In the genomic region with DNA sequence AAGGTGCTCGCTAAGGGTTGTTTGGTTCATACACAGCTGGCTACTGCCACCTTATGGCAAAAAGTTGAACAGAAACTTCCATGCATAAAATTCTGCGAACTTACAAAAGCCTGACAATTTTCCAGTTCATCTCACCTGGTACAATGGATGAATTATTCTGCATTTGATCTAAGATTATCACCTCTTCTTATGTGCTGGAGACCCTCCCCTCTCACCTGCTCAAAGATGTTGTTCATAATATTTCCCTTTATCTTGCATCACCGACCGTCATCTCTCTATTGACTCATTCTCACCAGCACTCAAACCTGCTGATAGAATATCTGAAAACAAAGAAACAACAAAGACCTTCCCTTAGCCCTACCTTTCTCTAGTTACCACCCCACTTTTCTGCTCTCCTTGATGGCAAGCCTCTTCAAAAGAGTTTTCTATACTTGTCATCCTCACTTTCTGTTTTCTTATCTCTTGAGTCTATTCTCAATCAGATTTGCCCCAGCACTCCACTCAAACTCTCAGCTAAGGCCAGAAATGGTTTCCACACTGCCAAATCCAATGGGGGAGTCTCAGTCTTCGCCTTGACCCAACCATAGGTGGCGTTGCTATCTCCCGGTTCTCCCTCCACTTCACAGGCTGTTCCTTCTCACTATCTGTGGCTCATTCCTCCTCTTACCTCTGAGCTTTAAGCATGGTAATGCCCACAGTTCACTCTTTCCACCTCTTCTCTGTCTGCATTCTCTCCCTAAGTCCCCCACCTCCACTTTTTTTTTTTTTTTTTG, we compare ENCODE assay signal across 8 cellular contexts. TPM values are rescaled to one million over a fixed set of nuclear protein-coding genes. Genes with fewer than 3 reads are reported as not detected.
A peak's percentile ranks its signal among the peaks of the same experiment; 100 is the strongest.
DNase-seq lines count a peak whose midpoint lies in the region; ATAC-seq and TF ChIP-seq lines count a peak whose summit lies in the region.

No MANE protein-coding gene starts in this region.

- ATAC-seq in activated T-cell treated with anti-CD3 and anti-CD28 coated beads, Interleukin-2, amount 50 U/mL, for 72 hours (replicated peaks in 1 of 2), result peak; percentile 66 to 73
- ATAC-seq in HG03108 (IDR thresholded peaks at IDR 0.05; ENCODE audit: unreplicated experiment), result no peak

- H3K4me1 Mint-ChIP-seq in activated T-cell treated with anti-CD3 and anti-CD28 coated beads, Interleukin-2, amount 50 U/mL, for 72 hours (ENCODE audit: low read depth), result peaks cover 23% of the 10 kb centered on the region

- TF ChIP-seq CTCF in GM13976 (IDR thresholded peaks at IDR 0.05; ENCODE audit: borderline replicate concordance, control extremely low read depth, extremely low read depth, insufficient read depth, missing control alignments), result peak; percentile 55

- peak overlapping the region; percentile 29 to 41 for H3K4me3 Mint-ChIP-seq in activated T-cell treated with anti-CD3 and anti-CD28 coated beads, Interleukin-2, amount 50 U/mL, for 72 hours

- in situ Hi-C loops in GM13976 (cut with MboI; ENCODE audit: low sequenced_read_pairs, unreplicated experiment), result loop anchor here (10.0 to 25.0 kb wide), 2 partner anchors 341 to 928 kb away; no protein-coding TSS in a partner anchor

- peaks cover 11% of the 10 kb centered on the region for H3K27me3 Mint-ChIP-seq in activated T-cell treated with anti-CD3 and anti-CD28 coated beads, Interleukin-2, amount 50 U/mL, for 72 hours (ENCODE audit: low read depth)

- H3K9me3 Mint-ChIP-seq in activated T-cell treated with anti-CD3 and anti-CD28 coated beads, Interleukin-2, amount 50 U/mL, for 72 hours, result no peaks in the 10 kb centered on the region

- peaks cover 0 to 6% of the 10 kb centered on the region in 2 donors for H3K36me3 Mint-ChIP-seq in activated T-cell treated with anti-CD3 and anti-CD28 coated beads, Interleukin-2, amount 50 U/mL, for 72 hours (ENCODE audit: insufficient read depth in 2 of 2)

- H3K27ac Mint-ChIP-seq in activated T-cell treated with anti-CD3 and anti-CD28 coated beads, Interleukin-2, amount 50 U/mL, for 72 hours, result no peak overlapping the region

- DNase-seq in CD1c-positive myeloid dendritic cell (ENCODE audit: extremely low spot score), result peak; percentile 64
- DNase-seq in GM13976 (ENCODE audit: low spot score), result peak; percentile 60
- peak; percentile 67 for DNase-seq in NCI-H2227 treated with DMSO at 0.1 percent for 48 hours (lab: John Stamatoyannopoulos, UW)
- peak; percentile 13 to 39 for DNase-seq in activated T-cell treated with anti-CD3 and anti-CD28 coated beads, Interleukin-2, amount 50 U/mL, for 72 hours
- DNase-seq in glomerular endothelial cell (ENCODE audit: extremely low read depth, low read depth, low spot score), result peak; percentile 36
- peak; percentile 61 for DNase-seq in pons (ENCODE audit: low spot score)
- no peak for DNase-seq in NK-92 (lab: John Stamatoyannopoulos, UW; ENCODE audit: unreplicated experiment)

RNA-seq across cellular contexts. Expression of a gene that starts 25.8 kb away (rescaled TPM):
- total RNA-seq in activated T-cell treated with anti-CD3 and anti-CD28 coated beads, Interleukin-2, amount 50 U/mL, for 72 hours, result 10 to 100 TPM; 23.8 to 26.9 TPM
- total RNA-seq in glomerular endothelial cell, result 9.9 and 10.6 TPM in 2 replicates
